ENCODE assay signal across 20 cellular contexts in genomic region chrX:11450354-11450753, GRCh38.
DNase-seq lines count a peak whose midpoint lies in the region; TF ChIP-seq lines count a peak whose summit lies in the region.
"Had no signal": no experiment of that assay in that cellular context is flagged by ENCODE, and none has a peak within 500 bp of the region (broad histone marks: within the 10 kb centered on the region; RNA-seq: fewer than 3 reads in every experiment).

No MANE protein-coding gene starts in this region.

- TF ChIP-seq CTCF in C4-2B (conservative IDR thresholded peaks at IDR 0.05) (no peak), VCaP (conservative IDR thresholded peaks at IDR 0.05) (no peak), choroid plexus epithelial cell (conservative IDR thresholded peaks at IDR 0.05; ENCODE audit: low read depth, low read length) (no peak), sigmoid colon (IDR thresholded peaks at IDR 0.05) (no peak), chondrocyte (IDR thresholded peaks at IDR 0.05) (no peak)

- no peak for TF ChIP-seq POLR2A in sigmoid colon (IDR thresholded peaks at IDR 0.05)

- no peak overlapping the region for H3K27ac Mint-ChIP-seq in chondrocyte (ENCODE audit: unreplicated experiment)
- H3K27ac Mint-ChIP-seq in CD8-positive, alpha-beta memory T cell, result no peak overlapping the region
- H3K27ac Mint-ChIP-seq: GM23338 had no signal

- peaks cover 9% of the 10 kb centered on the region for H3K9me3 Mint-ChIP-seq in chondrocyte (ENCODE audit: low read depth)
- no peaks in the 10 kb centered on the region for H3K9me3 Mint-ChIP-seq in CD8-positive, alpha-beta memory T cell
- H3K9me3 Mint-ChIP-seq: GM23338 had no signal

- H3K4me3 ChIP-seq in choroid plexus epithelial cell (ENCODE audit: low read depth, low read length) (no peak overlapping the region), sigmoid colon (no peak overlapping the region)
- H3K4me3 ChIP-seq in CD8-positive, alpha-beta memory T cell (ENCODE audit: low read length), result no peak overlapping the region
- H3K4me3 ChIP-seq: GM23338, HAP-1, Peyer's patch, SJCRH30 had no signal

- H3K4me1 Mint-ChIP-seq in chondrocyte (ENCODE audit: low read depth), result peaks cover 42% of the 10 kb centered on the region
- no peaks in the 10 kb centered on the region for H3K4me1 Mint-ChIP-seq in CD8-positive, alpha-beta memory T cell
- H3K4me1 Mint-ChIP-seq: CD14-positive monocyte had no signal

- no peaks in the 10 kb centered on the region for H3K36me3 ChIP-seq in sigmoid colon
- H3K36me3 ChIP-seq in CD8-positive, alpha-beta memory T cell (ENCODE audit: insufficient read depth, low read length), result no peaks in the 10 kb centered on the region
- H3K36me3 ChIP-seq: HAP-1, Peyer's patch, SJCRH30 had no signal

- TF ChIP-seq EP300 in sigmoid colon (IDR thresholded peaks at IDR 0.05), result no peak

- H3K36me3 Mint-ChIP-seq in chondrocyte (ENCODE audit: low read depth), result no peaks in the 10 kb centered on the region
- H3K36me3 Mint-ChIP-seq in CD8-positive, alpha-beta memory T cell, result no peaks in the 10 kb centered on the region
- H3K36me3 Mint-ChIP-seq: CD14-positive monocyte had no signal

- no peaks in the 10 kb centered on the region for H3K9me3 ChIP-seq in sigmoid colon
- no peaks in the 10 kb centered on the region for H3K9me3 ChIP-seq in CD8-positive, alpha-beta memory T cell (ENCODE audit: low read length)
- H3K9me3 ChIP-seq: HAP-1, Peyer's patch, SJCRH30 had no signal

- CTCF ChIA-PET in CD8-positive, alpha-beta memory T cell (lab: Charles Lee), result no interaction called here

- peak overlapping the region; percentile 88 for H3K27ac ChIP-seq in C4-2B
- peak overlapping the region; percentile 77 for H3K27ac ChIP-seq in VCaP
- peak overlapping the region; percentile 23 to 68 (median 42) for H3K27ac ChIP-seq in sigmoid colon
- H3K27ac ChIP-seq in CD8-positive, alpha-beta memory T cell (ENCODE audit: low read depth, low read length), result no peak overlapping the region
- H3K27ac ChIP-seq: HL-60, Peyer's patch, SJCRH30 had no signal

- POLR2A ChIA-PET in CD8-positive, alpha-beta memory T cell (lab: Charles Lee), result no interaction called here

- intact Hi-C loops in sigmoid colon (cut with DNase I), result no loop called here

- WGBS in sigmoid colon, 2 donors, result 86 to 88% methylated on average over 8 of the region's 8 CpGs

- H3K4me3 Mint-ChIP-seq in chondrocyte (ENCODE audit: unreplicated experiment), result no peak overlapping the region
- H3K4me3 Mint-ChIP-seq in CD8-positive, alpha-beta memory T cell, result no peak overlapping the region
- H3K4me3 Mint-ChIP-seq: CD14-positive monocyte, GM23338 had no signal

- H3K27me3 ChIP-seq in sigmoid colon, result no peaks in the 10 kb centered on the region
- no peaks in the 10 kb centered on the region for H3K27me3 ChIP-seq in CD8-positive, alpha-beta memory T cell (ENCODE audit: insufficient read depth, low read length, poor library complexity, severe bottlenecking)
- H3K27me3 ChIP-seq: Peyer's patch, SJCRH30 had no signal

- DNase-seq in choroid plexus epithelial cell (ENCODE audit: low read depth) (peak; percentile 67), sigmoid colon (no peak), chondrocyte (ENCODE audit: low spot score) (no peak), COLO829 (ENCODE audit: low spot score) (no peak)
- no peak for DNase-seq in CD8-positive, alpha-beta memory T cell
- DNase-seq: DMS79, KG1, NCI-H1092, NCI-H1436, NCI-H187 treated with DMSO at 0.1 percent for 48 hours, NCI-H2107, NCI-H526, Peyer's patch, SJCRH30 had no signal

- peaks cover 0 to 34% (median 22%) of the 10 kb centered on the region in 4 donors for H3K4me1 ChIP-seq in sigmoid colon
- H3K4me1 ChIP-seq in CD8-positive, alpha-beta memory T cell (ENCODE audit: insufficient read depth, low read length), result no peaks in the 10 kb centered on the region
- H3K4me1 ChIP-seq: HAP-1, Peyer's patch, SJCRH30 had no signal

- H3K27me3 Mint-ChIP-seq in chondrocyte (ENCODE audit: low read depth), result no peaks in the 10 kb centered on the region
- H3K27me3 Mint-ChIP-seq in CD8-positive, alpha-beta memory T cell, result peaks cover 0 to 5% of the 10 kb centered on the region in 2 donors
